Comparison of ENCODE assay signal across 8 cellular contexts in the genomic region with DNA sequence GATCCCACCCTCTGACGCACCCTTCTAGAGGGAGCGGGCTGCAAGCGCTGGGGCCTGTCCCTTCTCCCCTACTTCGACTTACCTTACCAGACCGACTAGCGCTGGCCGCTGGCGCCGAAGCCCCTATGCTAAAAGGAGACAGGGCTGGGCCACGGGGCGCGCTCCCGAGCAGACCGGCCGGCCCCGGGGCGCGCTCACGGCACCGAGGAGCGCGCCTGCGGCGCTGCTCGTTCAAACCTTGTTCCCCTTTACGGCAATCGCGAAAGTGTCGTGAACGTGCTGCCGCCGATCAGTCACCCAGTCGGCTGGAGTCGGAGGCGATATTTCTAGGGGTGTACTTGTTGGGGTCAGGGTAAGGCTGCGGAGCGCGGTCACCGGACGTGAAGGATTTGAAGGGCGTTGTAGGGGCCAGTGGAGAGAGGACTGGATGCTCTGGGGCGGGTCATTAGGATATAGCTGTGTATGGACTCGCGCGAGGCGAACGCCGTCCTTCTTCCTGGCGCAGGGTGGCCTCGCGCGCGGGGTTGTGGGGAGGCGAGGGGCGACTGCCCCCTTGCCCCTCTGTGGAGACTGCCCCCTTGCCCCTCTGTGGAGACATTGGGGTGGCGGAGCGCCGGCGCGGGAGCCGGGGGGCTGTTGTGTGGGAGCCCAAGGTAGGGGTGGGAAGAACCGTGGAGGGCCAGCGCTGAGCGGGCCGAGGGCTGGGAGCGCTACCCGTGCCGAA. TPM values are rescaled to one million over a fixed set of nuclear protein-coding genes. Genes with fewer than 3 reads are reported as not detected.
A peak's percentile ranks its signal among the peaks of the same experiment; 100 is the strongest.
DNase-seq lines count a peak whose midpoint lies in the region; ATAC-seq and TF ChIP-seq lines count a peak whose summit lies in the region.

Gene CEPT1 (plus strand): TSS at position 268 of the 724 bp plus-strand sequence. CDS start 7,492 bp downstream, outside the sequence.
Gene DRAM2 (minus strand): TSS at position 138 of the 724 bp plus-strand sequence. CDS start 8,539 bp downstream, outside the sequence.

- intact Hi-C loops in right cardiac atrium (cut with DNase I) (no loop called here), psoas muscle (cut with DNase I) (loop anchor here (5.0 to 10.0 kb wide), 2 partner anchors 305 to 307 kb away; partner anchors contain the start of genes ATP5PB (in 2 of the 2) and WDR77 (in 2 of the 2))

- H3K4me3 ChIP-seq in right cardiac atrium (ENCODE audit: low read length) (peak within 1 kb of the TSS; percentile 92), psoas muscle (peak within 1 kb of the TSS; percentile 96), urinary bladder (ENCODE audit: low read depth, low read length) (peak within 1 kb of the TSS; percentile 91)

- under 1% methylated on average over 68 of the region's 68 CpGs for WGBS in right cardiac atrium
- 0 to 1% (median 0%) methylated on average over 47 to 68 of the region's 68 CpGs for WGBS in psoas muscle, 3 donors
- under 1% methylated on average over 68 of the region's 68 CpGs for WGBS in urinary bladder

- H3K36me3 ChIP-seq in psoas muscle (ENCODE audit: insufficient read depth in 1 of 2, low read depth in 1 of 2) (peaks cover 0 to 33% of the 10 kb centered on the region in 2 donors), urinary bladder (ENCODE audit: insufficient read depth) (no peaks in the 10 kb centered on the region)

- peak; percentile 43 for ATAC-seq in GM18499 (IDR thresholded peaks at IDR 0.05; ENCODE audit: insufficient read depth, unreplicated experiment)
- peak; percentile 62 for ATAC-seq in HG02938 (IDR thresholded peaks at IDR 0.05; ENCODE audit: unreplicated experiment)
- ATAC-seq in right cardiac atrium: peak; percentile 97 to 98
- peak; percentile 96 to 97 (median 97) for ATAC-seq in psoas muscle

- H3K4me1 ChIP-seq in right cardiac atrium (ENCODE audit: control insufficient read depth, insufficient read depth, low read length) (no peaks in the 10 kb centered on the region), psoas muscle (peaks cover 36% of the 10 kb centered on the region), urinary bladder (ENCODE audit: insufficient read depth) (no peaks in the 10 kb centered on the region)

- H3K27ac ChIP-seq in angular gyrus (ENCODE audit: low read depth, low read length) (peak within 1 kb of the TSS; percentile 90), right cardiac atrium (ENCODE audit: low read length) (peak within 1 kb of the TSS; percentile 91), psoas muscle (peak within 1 kb of the TSS; percentile 93), urinary bladder (ENCODE audit: low read depth) (peak within 1 kb of the TSS; percentile 93)

- H3K27me3 ChIP-seq in right cardiac atrium (ENCODE audit: control insufficient read depth, insufficient read depth) (no peaks in the 10 kb centered on the region), psoas muscle (ENCODE audit: insufficient read depth in 3 of 3, low read length in 2 of 3) (no peaks in the 10 kb centered on the region)

- TF ChIP-seq CTCF in psoas muscle (IDR thresholded peaks at IDR 0.05): peak; percentile 3

- peak; percentile 91 for DNase-seq in NCI-H1694 treated with DMSO at 0.1 percent for 48 hours (lab: John Stamatoyannopoulos, UW)
- peak; percentile 68 to 97 (median 89) for DNase-seq in T-helper 2 cell
- DNase-seq in right cardiac atrium: peak; percentile 97 to 98 (median 98)
- peak; percentile 96 for DNase-seq in psoas muscle

- H3K9me3 ChIP-seq in right cardiac atrium (ENCODE audit: control insufficient read depth, low read length) (no peaks in the 10 kb centered on the region), psoas muscle (no peaks in the 10 kb centered on the region)

RNA-seq across cellular contexts. Expression of gene CEPT1, which starts in this region (rescaled TPM):
- total RNA-seq in right cardiac atrium: 10 to 100 TPM; 17.8 to 20.2 (median 18.7) TPM
- polyA plus RNA-seq in right cardiac atrium: 8.3 TPM
- total RNA-seq in psoas muscle: 10 to 100 TPM in 2 of 4 donors, 1 to 10 TPM in 2; 9.2 to 11.2 (median 10.1) TPM
- 10 to 100 TPM in 1 of 3 donors, 1 to 10 TPM in 2; 6.7 to 13.7 (median 8.6) TPM for polyA plus RNA-seq in psoas muscle
- total RNA-seq in urinary bladder: 87.7 TPM
- 20.4 TPM for polyA plus RNA-seq in urinary bladder

RNA-seq across cellular contexts. Expression of gene DRAM2, which starts in this region (rescaled TPM):
- 10 to 100 TPM; 37.9 to 48.7 (median 39.4) TPM for total RNA-seq in right cardiac atrium
- polyA plus RNA-seq in right cardiac atrium: 36.4 TPM
- 10 to 100 TPM; 19.2 to 28.0 (median 24.2) TPM for total RNA-seq in psoas muscle
- polyA plus RNA-seq in psoas muscle: 10 to 100 TPM; 19.8 to 41.0 (median 29.3) TPM
- 59.1 TPM for total RNA-seq in urinary bladder
- 47.1 TPM for polyA plus RNA-seq in urinary bladder

Comparison
In these comparisons a context has a peak if more than half of its experiments do, and no peak if none do; other contexts are left out.
1. Peak in every context shown above with its lines: DNase-seq, ATAC-seq, H3K4me3 ChIP-seq and H3K27ac ChIP-seq.
2. ATAC-seq: peak in every context shown above with its lines; median percentile 98 in right cardiac atrium; 97 in psoas muscle; 62 in HG02938; 43 in GM18499.
3. intact Hi-C loops: an anchor here in psoas muscle (5.0 to 10.0 kb wide); none called in right cardiac atrium.